ENCODE assay signal across 1 cellular context in genomic region chr2:29614295-29614830, GRCh38.
TF ChIP-seq lines count a peak whose summit lies in the region.

No MANE protein-coding gene starts in this region.

TF ChIP-seq in SK-N-SH treated with all-trans-retinoic acid at 6 μM for 48 hours, 23 proteins besides CTCF, POLR2A, EP300 and RAD21 (continued from another document):
- TF ChIP-seq PATZ1 (CRISPR knock-in tag; IDR thresholded peaks at IDR 0.05; ENCODE audit: borderline replicate concordance), result no peak
